Comparison of ENCODE assay signal across 1 cellular context in the genomic region with DNA sequence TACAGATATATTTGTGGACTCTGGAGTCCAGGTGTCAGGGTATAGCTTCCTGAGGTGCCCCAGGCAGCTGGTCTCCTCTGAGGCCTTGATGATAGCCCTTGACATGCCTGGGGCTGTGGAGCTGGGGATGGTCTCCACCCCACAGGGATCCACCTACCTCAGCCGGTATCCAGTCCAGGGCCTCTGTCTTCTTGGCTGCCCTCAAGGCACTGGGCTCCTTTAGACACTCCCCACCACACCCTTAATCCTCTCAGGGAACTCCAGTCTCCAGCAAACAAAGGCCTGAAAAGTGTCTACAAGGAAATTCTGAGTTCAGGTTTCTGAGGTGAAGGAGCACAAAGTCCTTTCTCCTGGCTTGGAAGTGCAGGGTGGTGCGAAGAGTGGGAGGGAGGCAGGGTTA.
TF ChIP-seq lines count a peak whose summit lies in the region.

No MANE protein-coding gene starts in this region.

TF ChIP-seq in HepG2, 621 proteins besides CTCF, POLR2A, EP300 and RAD21:
- TF ChIP-seq SMC3 (IDR thresholded peaks at IDR 0.05; ENCODE audit: low read length) (no peak), POLR2G (IDR thresholded peaks at IDR 0.05; ENCODE audit: low read depth, low read length) (no peak), CHD4 (IDR thresholded peaks at IDR 0.05; ENCODE audit: borderline replicate concordance, low read length) (no peak), ZNF550 (CRISPR knock-in tag; IDR thresholded peaks at IDR 0.05; ENCODE audit: borderline replicate concordance) (no peak), TBP (CRISPR knock-in tag; IDR thresholded peaks at IDR 0.05) (no peak), ZFP90 (CRISPR knock-in tag; IDR thresholded peaks at IDR 0.05; ENCODE audit: borderline replicate concordance) (no peak), RFX3 (CRISPR knock-in tag; IDR thresholded peaks at IDR 0.05) (no peak), KDM5A (IDR thresholded peaks at IDR 0.05; ENCODE audit: borderline replicate concordance, low read length) (no peak), FOXK1 (CRISPR knock-in tag; IDR thresholded peaks at IDR 0.05; ENCODE audit: borderline replicate concordance, low read depth) (no peak)
- TF ChIP-seq, protein P1, sequence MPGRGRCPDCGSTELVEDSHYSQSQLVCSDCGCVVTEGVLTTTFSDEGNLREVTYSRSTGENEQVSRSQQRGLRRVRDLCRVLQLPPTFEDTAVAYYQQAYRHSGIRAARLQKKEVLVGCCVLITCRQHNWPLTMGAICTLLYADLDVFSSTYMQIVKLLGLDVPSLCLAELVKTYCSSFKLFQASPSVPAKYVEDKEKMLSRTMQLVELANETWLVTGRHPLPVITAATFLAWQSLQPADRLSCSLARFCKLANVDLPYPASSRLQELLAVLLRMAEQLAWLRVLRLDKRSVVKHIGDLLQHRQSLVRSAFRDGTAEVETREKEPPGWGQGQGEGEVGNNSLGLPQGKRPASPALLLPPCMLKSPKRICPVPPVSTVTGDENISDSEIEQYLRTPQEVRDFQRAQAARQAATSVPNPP (CRISPR knock-in tag; IDR thresholded peaks at IDR 0.05): no peak
